9 cellular contexts compared by ENCODE assay signal in the genomic region with DNA sequence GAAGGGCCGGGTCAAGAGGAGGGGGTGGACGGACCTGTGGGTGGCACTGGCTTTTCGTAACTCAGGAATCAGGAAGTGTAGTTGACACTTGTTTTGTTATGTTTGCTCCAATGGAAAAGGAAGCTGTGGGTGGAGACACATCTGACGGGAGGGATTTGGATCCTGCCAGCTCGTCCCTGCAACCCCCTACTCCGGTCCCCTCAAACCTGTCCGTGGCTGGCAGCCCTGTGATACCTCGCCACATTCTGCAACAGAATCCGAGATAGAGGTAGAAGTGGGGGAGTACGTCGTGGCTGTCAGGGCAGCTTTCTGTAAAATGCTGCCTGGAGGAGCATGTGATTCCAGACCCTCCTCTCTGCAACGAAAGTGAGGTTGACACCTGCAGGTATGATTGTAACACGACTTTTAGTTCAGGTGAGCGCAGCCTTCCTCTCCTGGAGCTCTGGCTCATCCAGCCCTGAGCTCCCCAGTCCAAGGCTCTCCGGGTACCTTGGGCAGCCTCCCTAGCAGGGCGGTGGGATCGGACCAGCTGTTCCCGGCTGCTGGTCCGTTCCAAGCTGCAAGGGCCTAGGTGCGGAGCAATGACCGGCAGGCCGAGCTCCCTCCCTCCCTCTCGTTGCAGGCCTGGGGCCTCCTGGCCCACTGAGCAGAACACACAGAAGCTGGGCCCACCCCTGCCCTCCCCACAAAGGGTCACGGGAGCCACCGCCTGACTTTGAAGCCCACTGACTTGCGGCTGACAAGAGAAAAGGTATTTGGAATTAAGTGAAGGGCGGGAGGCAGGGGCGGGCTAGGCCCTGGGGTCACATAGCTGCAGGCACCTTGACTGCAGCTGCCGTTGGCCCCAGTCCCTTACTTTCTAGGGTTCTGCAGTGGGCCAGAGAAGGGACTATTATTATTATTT.
DNase-seq lines count a peak whose midpoint lies in the region; ATAC-seq, FAIRE-seq and TF ChIP-seq lines count a peak whose summit lies in the region.
"Had no signal": no experiment of that assay in that cellular context is flagged by ENCODE, and none has a peak within 500 bp of the region (broad histone marks: within the 10 kb centered on the region; RNA-seq: fewer than 3 reads in every experiment).

No MANE protein-coding gene starts in this region.

- no peak for TF ChIP-seq POLR2A in HepG2 (IDR thresholded peaks at IDR 0.05; ENCODE audit: insufficient read depth in 1 of 2, low read depth in 2 of 2, low read length in 2 of 2)

- H3K36me3 ChIP-seq in HepG2 (replicated peaks in 1 of 2; ENCODE audit: control insufficient read depth in 1 of 2, insufficient read depth in 2 of 2, low read length in 2 of 2) (no peaks in the 10 kb centered on the region), subcutaneous abdominal adipose tissue (ENCODE audit: control insufficient read depth in 5 of 5, insufficient read depth in 5 of 5, low read length in 5 of 5) (no peaks in the 10 kb centered on the region)
- H3K36me3 ChIP-seq in CD8-positive, alpha-beta T cell (ENCODE audit: insufficient read depth, low read length) = no peaks in the 10 kb centered on the region

- H3K27ac Mint-ChIP-seq in chondrocyte (ENCODE audit: unreplicated experiment) = no peak overlapping the region
- no peak overlapping the region for H3K27ac Mint-ChIP-seq in CD8-positive, alpha-beta T cell

- H3K9ac ChIP-seq in HepG2 (ENCODE audit: insufficient read depth, low read depth, low read length) = 0 out of 2 replicates have a peak overlapping the region, but pooled peaks have one; percentile 6
- H3K9ac ChIP-seq in subcutaneous abdominal adipose tissue (ENCODE audit: low read length in 5 of 5) = peak overlapping the region in 3 of 5 donors; percentile 11 to 71 (median 50)

- H3K9me3 ChIP-seq in HepG2 (ENCODE audit: low read length) (no peaks in the 10 kb centered on the region), subcutaneous abdominal adipose tissue (ENCODE audit: control insufficient read depth in 5 of 5, low read length in 5 of 5) (no peaks in the 10 kb centered on the region)
- no peaks in the 10 kb centered on the region for H3K9me3 ChIP-seq in CD8-positive, alpha-beta T cell (ENCODE audit: low read length)

- H2AFZ ChIP-seq in HepG2 (ENCODE audit: low read length) = no peak overlapping the region

- TF ChIP-seq EP300 in HepG2 (IDR thresholded peaks at IDR 0.05; ENCODE audit: low read depth in 2 of 2, low read length in 2 of 2) = no peak
- TF ChIP-seq EP300 in HepG2 (CRISPR knock-in tag; IDR thresholded peaks at IDR 0.05; ENCODE audit: borderline replicate concordance) = no peak

- FAIRE-seq in HepG2 (lab: Jason Lieb, UNC) = no peak

- DNase-seq in NCI-H510A treated with DMSO at 0.1 percent for 48 hours (lab: John Stamatoyannopoulos, UW) (peak; percentile 39), NCI-H510A (lab: John Stamatoyannopoulos, UW) (no peak), chondrocyte (ENCODE audit: low spot score) (peak; percentile 81), HepG2 (ENCODE audit: low spot score) (peak; percentile 41), NCI-H226 (no peak)
- no peak for DNase-seq in CD8-positive, alpha-beta T cell
- DNase-seq: mesenchymal stem cell had no signal

- H3K27ac ChIP-seq in HepG2 (ENCODE audit: extremely low read length, insufficient read depth, low read length) (no peak overlapping the region), subcutaneous abdominal adipose tissue (ENCODE audit: low read depth, low read length) (no peak overlapping the region)
- H3K27ac ChIP-seq in CD8-positive, alpha-beta T cell (ENCODE audit: low read depth, low read length) = no peak overlapping the region

- H3K79me2 ChIP-seq in HepG2 (ENCODE audit: insufficient read depth, low read length) = no peaks in the 10 kb centered on the region

- H3K4me1 Mint-ChIP-seq in chondrocyte (ENCODE audit: low read depth) = peaks cover 17% of the 10 kb centered on the region
- no peaks in the 10 kb centered on the region for H3K4me1 Mint-ChIP-seq in CD8-positive, alpha-beta T cell (ENCODE audit: low read depth)

- peak overlapping the region; percentile 77 for H3K4me2 ChIP-seq in HepG2 (ENCODE audit: low read depth, low read length)

- intact Hi-C loops in HepG2 (cut with micrococcal nuclease; ENCODE audit: unreplicated experiment) = no loop called here
- intact Hi-C loops in CD8-positive, alpha-beta T cell (cut with DNase I, micrococcal nuclease) = no loop called here

- H3K4me3 ChIP-seq in HepG2 (replicated peaks in 1 of 3; ENCODE audit: insufficient read depth in 1 of 3, low read depth in 2 of 3, low read length in 3 of 3) (peak overlapping the region; percentile 26 to 58 (median 39)), subcutaneous abdominal adipose tissue (ENCODE audit: low read depth in 1 of 5, low read length in 5 of 5) (peak overlapping the region; percentile 51 to 76 (median 72))
- H3K4me3 ChIP-seq in CD8-positive, alpha-beta T cell (ENCODE audit: low read depth, low read length) = no peak overlapping the region

- H4K20me1 ChIP-seq in HepG2 (ENCODE audit: insufficient read depth, low read length) = no peaks in the 10 kb centered on the region

- no peaks in the 10 kb centered on the region for H3K36me3 Mint-ChIP-seq in chondrocyte (ENCODE audit: low read depth)
- H3K36me3 Mint-ChIP-seq in CD8-positive, alpha-beta T cell = no peaks in the 10 kb centered on the region

- no peak overlapping the region for H3K4me3 Mint-ChIP-seq in chondrocyte (ENCODE audit: unreplicated experiment)
- no peak overlapping the region for H3K4me3 Mint-ChIP-seq in CD8-positive, alpha-beta T cell

- no peaks in the 10 kb centered on the region for H3K27me3 Mint-ChIP-seq in chondrocyte (ENCODE audit: low read depth)
- no peaks in the 10 kb centered on the region for H3K27me3 Mint-ChIP-seq in CD8-positive, alpha-beta T cell (ENCODE audit: low read depth)

- 2% methylated on average over 17 of the region's 29 CpGs for WGBS in HepG2 (ENCODE audit: low lambda C conversion rate)

- TF ChIP-seq RAD21 in HepG2 (CRISPR knock-in tag; IDR thresholded peaks at IDR 0.05) = no peak

- in situ Hi-C loops in HepG2 (cut with HindIII; ENCODE audit: extremely low pct_ligation_motif_present, low pct_unique_long_range_greater_than_20kb) = no loop called here

- CTCF ChIA-PET in HepG2 (lab: Yijun Ruan, JAX; ENCODE audit: low intra/inter-chr PET ratio, low total read pairs) = no interaction called here
- CTCF ChIA-PET in CD8-positive, alpha-beta T cell (lab: Charles Lee) = interaction anchor here (0.9 to 1.0 kb wide), 3 partner anchors 109 to 342 kb away, joined by 3 read pairs; no protein-coding TSS in a partner anchor

- POLR2A ChIA-PET in HepG2 (lab: Yijun Ruan, JAX) = interaction anchor here (0.8 to 1.3 kb wide), 2 partner anchors 104 to 213 kb away, joined by 3 to 6 read pairs; a partner anchor contains a TSS
- POLR2A ChIA-PET in CD8-positive, alpha-beta T cell (lab: Charles Lee) = no interaction called here

- peaks cover 0 to 29% of the 10 kb centered on the region in 2 experiments; a peak in 3 of 5 replicates for H3K27me3 ChIP-seq in HepG2 (ENCODE audit: control insufficient read depth in 1 of 2, insufficient read depth in 2 of 2, low read length in 2 of 2)
- no peaks in the 10 kb centered on the region for H3K27me3 ChIP-seq in subcutaneous abdominal adipose tissue (ENCODE audit: control insufficient read depth in 5 of 5, insufficient read depth in 4 of 5, low read length in 5 of 5)
- no peaks in the 10 kb centered on the region for H3K27me3 ChIP-seq in CD8-positive, alpha-beta T cell (ENCODE audit: insufficient read depth, low read length)

- H3K4me1 ChIP-seq in HepG2 (ENCODE audit: insufficient read depth, low read length) (peaks cover 32% of the 10 kb centered on the region), subcutaneous abdominal adipose tissue (ENCODE audit: control insufficient read depth in 5 of 5, insufficient read depth in 5 of 5, low read length in 5 of 5) (peaks cover 0 to 27% (median 6%) of the 10 kb centered on the region in 5 donors)
- no peaks in the 10 kb centered on the region for H3K4me1 ChIP-seq in CD8-positive, alpha-beta T cell (ENCODE audit: insufficient read depth, low read length)

- TF ChIP-seq CTCF in chondrocyte (IDR thresholded peaks at IDR 0.05) (no peak), HepG2 (CRISPR knock-in tag; IDR thresholded peaks at IDR 0.05) (no peak)
- TF ChIP-seq CTCF in CD8-positive, alpha-beta T cell (IDR thresholded peaks at IDR 0.05) = no peak

- ATAC-seq in HepG2 (peak; percentile 52), SK-N-SH treated with all-trans-retinoic acid at 6 μM for 48 hours (no peak)
- no peak for ATAC-seq in CD8-positive, alpha-beta T cell

- no peaks in the 10 kb centered on the region for H3K9me3 Mint-ChIP-seq in chondrocyte (ENCODE audit: low read depth)
- no peaks in the 10 kb centered on the region for H3K9me3 Mint-ChIP-seq in CD8-positive, alpha-beta T cell

- BruUV-seq in HepG2 (replicated peaks; lab: Mats Ljungman, UMichigan) = no TSS peak

TF ChIP-seq in SK-N-SH treated with all-trans-retinoic acid at 6 μM for 48 hours, 23 proteins besides CTCF, POLR2A, EP300 and RAD21 (continues in another document):
- TF ChIP-seq BACH2 (CRISPR knock-in tag; IDR thresholded peaks at IDR 0.05; ENCODE audit: borderline replicate concordance) (no peak), ZNF8 (CRISPR knock-in tag; IDR thresholded peaks at IDR 0.05) (no peak), OSR1 (CRISPR knock-in tag; IDR thresholded peaks at IDR 0.05) (no peak), ESRRG (CRISPR knock-in tag; IDR thresholded peaks at IDR 0.05) (no peak), ARNTL (CRISPR knock-in tag; IDR thresholded peaks at IDR 0.05; ENCODE audit: borderline replicate concordance, low read depth) (no peak), ZC3H10 (CRISPR knock-in tag; IDR thresholded peaks at IDR 0.05) (no peak)
- TF ChIP-seq, protein P1, sequence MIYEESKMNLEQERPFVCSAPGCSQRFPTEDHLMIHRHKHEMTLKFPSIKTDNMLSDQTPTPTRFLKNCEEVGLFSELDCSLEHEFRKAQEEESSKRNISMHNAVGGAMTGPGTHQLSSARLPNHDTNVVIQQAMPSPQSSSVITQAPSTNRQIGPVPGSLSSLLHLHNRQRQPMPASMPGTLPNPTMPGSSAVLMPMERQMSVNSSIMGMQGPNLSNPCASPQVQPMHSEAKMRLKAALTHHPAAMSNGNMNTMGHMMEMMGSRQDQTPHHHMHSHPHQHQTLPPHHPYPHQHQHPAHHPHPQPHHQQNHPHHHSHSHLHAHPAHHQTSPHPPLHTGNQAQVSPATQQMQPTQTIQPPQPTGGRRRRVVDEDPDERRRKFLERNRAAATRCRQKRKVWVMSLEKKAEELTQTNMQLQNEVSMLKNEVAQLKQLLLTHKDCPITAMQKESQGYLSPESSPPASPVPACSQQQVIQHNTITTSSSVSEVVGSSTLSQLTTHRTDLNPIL (CRISPR knock-in tag; IDR thresholded peaks at IDR 0.05; ENCODE audit: low read depth) = no peak

Comparison
In these comparisons a context has a peak if more than half of its experiments do, and no peak if none do; other contexts are left out.
1. DNase-seq: peak in NCI-H510A treated with DMSO at 0.1 percent for 48 hours (single experiment), chondrocyte (single experiment) and HepG2 (single experiment); none in NCI-H510A (single experiment), CD8-positive, alpha-beta T cell (0 of 7) and NCI-H226 (single experiment).